In genomic region chr14:23071244-23071974, GRCh38 we compare ENCODE assay signal across 8 cellular contexts. TPM values are rescaled to one million over a fixed set of nuclear protein-coding genes. Genes with fewer than 3 reads are reported as not detected.
DNase-seq lines count a peak whose midpoint lies in the region; ATAC-seq and TF ChIP-seq lines count a peak whose summit lies in the region.

No MANE protein-coding gene starts in this region.

- H3K4me3 ChIP-seq in OCI-LY3 (ENCODE audit: low read length): peak overlapping the region; percentile 79
- peak overlapping the region; percentile 31 to 72 (median 67) for H3K4me3 ChIP-seq in heart left ventricle
- peak overlapping the region; percentile 91 for H3K4me3 ChIP-seq in psoas muscle
- peak overlapping the region; percentile 48 to 55 for H3K4me3 ChIP-seq in vagina

- peaks cover 52% of the 10 kb centered on the region for H3K79me2 ChIP-seq in OCI-LY3 (ENCODE audit: low read length)

- H3K9me3 ChIP-seq in OCI-LY3 (ENCODE audit: insufficient read depth, low read length) (no peaks in the 10 kb centered on the region), heart left ventricle (no peaks in the 10 kb centered on the region), psoas muscle (no peaks in the 10 kb centered on the region), vagina (no peaks in the 10 kb centered on the region)

- peaks cover 3 to 27% of the 10 kb centered on the region in 2 donors for H3K36me3 Mint-ChIP-seq in activated naive CD4-positive, alpha-beta T cell treated with anti-CD3 and anti-CD28 coated beads, Interleukin-2, amount 50 U/mL, for 72 hours

- peak overlapping the region; percentile 97 for H3K4me2 ChIP-seq in OCI-LY3 (ENCODE audit: low read length)

- H2AFZ ChIP-seq in OCI-LY3 (ENCODE audit: low read depth, low read length): no peak overlapping the region

- H3K27ac ChIP-seq in OCI-LY3 (ENCODE audit: low read length) (peak overlapping the region; percentile 20), heart left ventricle (peak overlapping the region; percentile 49 to 90 (median 84)), psoas muscle (peak overlapping the region; percentile 83), vagina (peak overlapping the region; percentile 90)

- no peaks in the 10 kb centered on the region for H3K9me3 Mint-ChIP-seq in activated naive CD4-positive, alpha-beta T cell treated with anti-CD3 and anti-CD28 coated beads, Interleukin-2, amount 50 U/mL, for 72 hours

- intact Hi-C loops in heart left ventricle (cut with DNase I) (loop anchor here in 5 of 10 donors (5.0 kb wide), 2 partner anchors 36 to 41 kb away; no protein-coding TSS in a partner anchor), psoas muscle (cut with DNase I) (no loop called here), vagina (cut with DNase I) (no loop called here)

- peak; percentile 92 to 96 for ATAC-seq in activated naive CD4-positive, alpha-beta T cell treated with anti-CD3 and anti-CD28 coated beads, Interleukin-2, amount 50 U/mL, for 72 hours
- peak; percentile 88 to 94 (median 94) for ATAC-seq in heart left ventricle
- peak; percentile 88 to 93 (median 91) for ATAC-seq in psoas muscle

- WGBS in heart left ventricle, 4 donors: 1 to 4% (median 1%) methylated on average over 14 of the region's 14 CpGs
- 1% methylated on average over 14 of the region's 14 CpGs for WGBS in psoas muscle, 3 donors

- H3K27ac Mint-ChIP-seq in activated naive CD4-positive, alpha-beta T cell treated with anti-CD3 and anti-CD28 coated beads, Interleukin-2, amount 50 U/mL, for 72 hours: peak overlapping the region; percentile 88 to 98

- POLR2A ChIA-PET in HEK293T (lab: Yijun Ruan, JAX): interaction anchor here (0.6 to 3.4 kb wide), 19 partner anchors 9 to 250 kb away, joined by 3 to 71 read pairs (median 4); partner anchors contain the start of genes ACIN1, AJUBA, C14orf119 and CDH24

- CTCF ChIA-PET in HEK293T (lab: Yijun Ruan, JAX): interaction anchor here (0.8 to 2.1 kb wide), 10 partner anchors 12 to 142 kb away, joined by 3 to 12 read pairs (median 4); partner anchors contain the start of genes ACIN1, C14orf119 and PRMT5

- TF ChIP-seq POLR2A in heart left ventricle (IDR thresholded peaks at IDR 0.05) (peak in 1 of 2 donors; percentile 45), vagina (IDR thresholded peaks at IDR 0.05) (no peak)

- TF ChIP-seq CTCF in OCI-LY3 (IDR thresholded peaks at IDR 0.05; ENCODE audit: low read depth, low read length): no peak
- TF ChIP-seq CTCF in heart left ventricle (IDR thresholded peaks at IDR 0.05): no peak
- TF ChIP-seq CTCF in psoas muscle (IDR thresholded peaks at IDR 0.05): no peak
- peak in 1 of 3 experiments; percentile 28 for TF ChIP-seq CTCF in vagina (IDR thresholded peaks at IDR 0.05)

- H4K20me1 ChIP-seq in OCI-LY3 (ENCODE audit: insufficient read depth, low read length): peaks cover 7% of the 10 kb centered on the region; the same call in 1 of the 2 replicates

- H3K36me3 ChIP-seq in OCI-LY3 (replicated peaks; ENCODE audit: low read depth, low read length) (peaks cover 41% of the 10 kb centered on the region), heart left ventricle (peaks cover 0 to 77% (median 65%) of the 10 kb centered on the region in 9 donors), psoas muscle (ENCODE audit: insufficient read depth in 1 of 2, low read depth in 1 of 2) (peaks cover 20 to 77% of the 10 kb centered on the region in 2 donors), vagina (peaks cover 3 to 61% of the 10 kb centered on the region in 2 donors)

- DNase-seq in GM04504 (ENCODE audit: low read depth) (peak; percentile 82), HEK293T (ENCODE audit: extremely low spot score) (peak; percentile 89), heart left ventricle (peak; percentile 86 to 91 (median 89)), psoas muscle (peak; percentile 82 to 92), vagina (ENCODE audit: extremely low spot score in 2 of 2) (peak in 1 of 2 donors; percentile 96), NCI-H128 (lab: John Stamatoyannopoulos, UW; ENCODE audit: unreplicated experiment) (no peak)
- DNase-seq in activated naive CD4-positive, alpha-beta T cell treated with anti-CD3 and anti-CD28 coated beads, Interleukin-2, amount 50 U/mL, for 72 hours (ENCODE audit: low spot score in 2 of 2): peak; percentile 74 to 78

- peak overlapping the region; percentile 75 for H3K9ac ChIP-seq in OCI-LY3 (ENCODE audit: low read length)

- H3K4me1 ChIP-seq in OCI-LY3 (ENCODE audit: low read length) (peaks cover 36% of the 10 kb centered on the region), heart left ventricle (peaks cover 5 to 45% (median 30%) of the 10 kb centered on the region in 12 donors), psoas muscle (peaks cover 39% of the 10 kb centered on the region), vagina (peaks cover 58% of the 10 kb centered on the region)

- no peaks in the 10 kb centered on the region for H3K27me3 ChIP-seq in OCI-LY3 (ENCODE audit: low read depth, low read length)
- H3K27me3 ChIP-seq in heart left ventricle: no peaks in the 10 kb centered on the region
- no peaks in the 10 kb centered on the region for H3K27me3 ChIP-seq in psoas muscle (ENCODE audit: insufficient read depth in 3 of 3, low read length in 2 of 3)
- H3K27me3 ChIP-seq in vagina: no peaks in the 10 kb centered on the region

TF ChIP-seq in HEK293T, 16 proteins besides CTCF, POLR2A, EP300 and RAD21:
- TF ChIP-seq ZNF384 (IDR thresholded peaks at IDR 0.05): no peak
- TF ChIP-seq FOXM1 (IDR thresholded peaks at IDR 0.05; ENCODE audit: borderline replicate concordance): no peak
- peak; percentile 46; the same call in 1 of the 2 replicates for TF ChIP-seq NFRKB (IDR thresholded peaks at IDR 0.05)
- no peak for TF ChIP-seq L3MBTL2 (conservative IDR thresholded peaks at IDR 0.05)
- TF ChIP-seq ELF4 (IDR thresholded peaks at IDR 0.05): peak; percentile 25; the same call in 1 of the 2 replicates
- TF ChIP-seq SUZ12 (IDR thresholded peaks at IDR 0.05): no peak
- no peak for TF ChIP-seq LEF1 (IDR thresholded peaks at IDR 0.05; ENCODE audit: borderline replicate concordance)
TF ChIP-seq in HEK293T: peak in this region for 2.

RNA-seq across cellular contexts. Expression of gene CDH24, which starts 14.1 kb away (rescaled TPM):
- total RNA-seq in activated naive CD4-positive, alpha-beta T cell treated with anti-CD3 and anti-CD28 coated beads, Interleukin-2, amount 50 U/mL, for 72 hours: 1 to 10 TPM; 1.1 to 1.4 TPM
- 1 to 10 TPM in 8 of 9 donors, under 1 TPM in 1; 0.72 to 3.3 (median 1.9) TPM for total RNA-seq in heart left ventricle
- 1 to 10 TPM; 1.6 to 2.8 TPM for polyA plus RNA-seq in heart left ventricle
- total RNA-seq in psoas muscle: under 1 TPM; 0.30 to 0.77 (median 0.32) TPM
- under 1 TPM; 0.31 to 0.51 (median 0.35) TPM for polyA plus RNA-seq in psoas muscle
- total RNA-seq in vagina: 5.4 TPM

RNA-seq across cellular contexts. Expression of gene ACIN1, which starts 23.5 kb away (rescaled TPM):
- total RNA-seq in activated naive CD4-positive, alpha-beta T cell treated with anti-CD3 and anti-CD28 coated beads, Interleukin-2, amount 50 U/mL, for 72 hours: 100 to 1,000 TPM; 187 to 191 TPM
- total RNA-seq in heart left ventricle: 10 to 100 TPM; 42.0 to 91.2 (median 65.6) TPM
- 10 to 100 TPM; 46.2 to 71.5 TPM for polyA plus RNA-seq in heart left ventricle
- total RNA-seq in psoas muscle: 10 to 100 TPM; 75.3 to 83.2 (median 82.2) TPM
- 10 to 100 TPM; 45.2 to 57.6 (median 53.5) TPM for polyA plus RNA-seq in psoas muscle
- total RNA-seq in vagina: 121 TPM

RNA-seq across cellular contexts. Expression of gene C14orf119, which starts 23.9 kb away (rescaled TPM):
- 10 to 100 TPM; 36.5 to 49.1 TPM for total RNA-seq in activated naive CD4-positive, alpha-beta T cell treated with anti-CD3 and anti-CD28 coated beads, Interleukin-2, amount 50 U/mL, for 72 hours
- total RNA-seq in heart left ventricle (10 to 100 TPM; 15.3 to 35.9 (median 29.6) TPM), psoas muscle (10 to 100 TPM; 24.2 to 31.3 (median 27.0) TPM), vagina (13.8 TPM)
- polyA plus RNA-seq in heart left ventricle (10 to 100 TPM in 1 of 2 donors, 1 to 10 TPM in 1; 8.1 to 47.7 TPM), psoas muscle (10 to 100 TPM; 23.2 to 65.3 (median 47.1) TPM)

RNA-seq across cellular contexts. Expression of gene PSMB11, which starts 29.4 kb away (rescaled TPM):
- not detected for total RNA-seq in activated naive CD4-positive, alpha-beta T cell treated with anti-CD3 and anti-CD28 coated beads, Interleukin-2, amount 50 U/mL, for 72 hours
- total RNA-seq in heart left ventricle: not detected
- polyA plus RNA-seq in heart left ventricle: not detected
- not detected for total RNA-seq in psoas muscle
- under 1 TPM in 2 of 3 donors, not detected in 1; 0.03 to 0.51 TPM for polyA plus RNA-seq in psoas muscle
- total RNA-seq in vagina: not detected

RNA-seq across cellular contexts. Expression of gene CIROP, which starts 33.4 kb away (rescaled TPM):
- not detected for total RNA-seq in activated naive CD4-positive, alpha-beta T cell treated with anti-CD3 and anti-CD28 coated beads, Interleukin-2, amount 50 U/mL, for 72 hours
- total RNA-seq in heart left ventricle: not detected
- not detected for polyA plus RNA-seq in heart left ventricle
- total RNA-seq in psoas muscle: not detected
- under 1 TPM in 1 of 3 donors, not detected in 2; 0.03 TPM for polyA plus RNA-seq in psoas muscle
- not detected for total RNA-seq in vagina

Comparison
In these comparisons a context has a peak if more than half of its experiments do, and no peak if none do; other contexts are left out.
1. H3K27ac ChIP-seq: peak in every context shown above with its lines; median percentile 90 in vagina; 84 in heart left ventricle; 83 in psoas muscle; 20 in OCI-LY3.